In the genomic region with DNA sequence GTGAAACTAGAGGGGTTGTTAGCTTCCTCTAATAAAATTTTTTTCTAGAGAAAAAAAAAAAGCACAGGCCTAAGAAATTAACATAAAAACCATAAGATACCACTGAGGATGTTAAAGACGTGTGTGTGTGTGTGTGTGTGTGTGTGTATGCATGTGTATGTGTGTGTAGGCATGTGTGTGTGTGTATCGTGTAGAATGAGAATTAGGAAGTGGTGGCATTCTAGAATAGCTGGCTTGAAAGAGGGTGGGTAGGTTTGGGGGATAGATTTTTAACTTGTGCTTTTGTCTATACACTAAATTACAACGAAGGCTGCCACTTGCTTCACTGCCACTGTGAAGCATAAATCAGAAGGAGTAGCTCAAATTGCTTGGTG, we compare ENCODE assay signal across 30 cellular contexts. TPM values are rescaled to one million over a fixed set of nuclear protein-coding genes. Genes with fewer than 3 reads are reported as not detected.
"Had no signal": no experiment of that assay in that cellular context is flagged by ENCODE, and none has a peak within 500 bp of the region (broad histone marks: within the 10 kb centered on the region; RNA-seq: fewer than 3 reads in every experiment).

No MANE protein-coding gene starts in this region.

- ATAC-seq: stimulated activated effector memory CD8-positive, alpha-beta T cell treated with anti-CD3 and anti-CD28 coated beads, Interleukin-12 subunit alpha, Interleukin-12 subunit beta, amount 100 ng/mL, for 72 hours; stimulated activated memory B cell treated with anti-CD40 and anti-IgM and Interleukin-4, amounts not matched to agents 10 μg/mL and 1 μg/mL and 100 μg/mL, for 72 hours; stimulated activated naive B cell treated with anti-CD40 and anti-IgM and Interleukin-4, amounts not matched to agents 10 μg/mL and 1 μg/mL and 100 μg/mL, for 72 hours; stimulated activated naive CD8-positive, alpha-beta T cell treated with anti-CD3 and anti-CD28 coated beads, Interleukin-15, amount 100 ng/mL, for 72 hours; stimulated activated naive CD8-positive, alpha-beta T cell treated with anti-CD3 and anti-CD28 coated beads, Interleukin-15, Interleukin-2, amounts not matched to agents 100 U/mL and 50 U/mL, for 24 hours; upper lobe of right lung had no signal

- H3K36me3 ChIP-seq: suprapubic skin, thoracic aorta, thyroid gland, tibial artery, tibial nerve, transverse colon, upper lobe of left lung, upper lobe of right lung, uterus, vagina had no signal

- H3K9me3 ChIP-seq: suprapubic skin, testis, thoracic aorta, thyroid gland, tibial artery, tibial nerve, transverse colon, upper lobe of left lung, upper lobe of right lung, uterus, vagina had no signal

- FAIRE-seq: urothelium cell line had no signal

- DNase-seq: stimulated activated CD4-positive, alpha-beta T cell treated with anti-CD3 and anti-CD28 coated beads, Interleukin-2, amount 100 ng/mL, for 48 hours; stimulated activated CD4-positive, alpha-beta T cell treated with anti-CD3 and anti-CD28 coated beads, Interleukin-4, amount 100 ng/mL, for 1 hour; stimulated activated CD4-positive, alpha-beta T cell treated with anti-CD3 and anti-CD28 coated beads, Interleukin-4, amount 100 ng/mL, for 24 hours; stimulated activated CD4-positive, alpha-beta T cell treated with anti-CD3 and anti-CD28 coated beads, Interleukin-4, amount 100 ng/mL, for 4 hours; stimulated activated CD8-positive, alpha-beta memory T cell treated with anti-CD3 and anti-CD28 coated beads, Interleukin-4, amount 100 ng/mL, for 48 hours; stimulated activated naive B cell treated with anti-CD40 and anti-IgM and Interleukin-4, amounts not matched to agents 10 μg/mL and 1 μg/mL and 100 μg/mL, for 72 hours; stimulated activated naive CD4-positive, alpha-beta T cell; stimulated activated naive CD4-positive, alpha-beta T cell treated with Interleukin-2 at 50 U/mL for 16 hours; stimulated activated naive CD8-positive, alpha-beta T cell treated with anti-CD3 and anti-CD28 coated beads, Interleukin-15, amount 100 ng/mL, for 72 hours; stimulated activated naive CD8-positive, alpha-beta T cell treated with anti-CD3 and anti-CD28 coated beads, Interleukin-15, Interleukin-2, amounts not matched to agents 100 U/mL and 50 U/mL, for 24 hours; substantia nigra; testis; thyroid gland; tibial artery; transverse colon; trophoblast cell; upper lobe of left lung; upper lobe of right lung; uterus had no signal

- H3K4me1 ChIP-seq: suprapubic skin, testis, thyroid gland, tibial artery, tibial nerve, upper lobe of left lung, upper lobe of right lung, uterus, vagina had no signal

- H3K27ac ChIP-seq: suprapubic skin, testis, thoracic aorta, thyroid gland, tibial artery, tibial nerve, transverse colon, upper lobe of left lung, upper lobe of right lung, uterus, vagina had no signal

- H3K4me3 ChIP-seq: suprapubic skin, testis, thoracic aorta, thyroid gland, tibial artery, tibial nerve, transverse colon, upper lobe of left lung, upper lobe of right lung, uterus, vagina had no signal

- H3K27me3 ChIP-seq: suprapubic skin, testis, thyroid gland, tibial artery, tibial nerve, transverse colon, upper lobe of left lung, upper lobe of right lung, uterus, vagina had no signal

RNA-seq across cellular contexts. Expression of a gene that starts 22.5 kb away (rescaled TPM):
- total RNA-seq: subcutaneous adipose tissue, suprapubic skin, temporal lobe, thoracic aorta, thyroid gland, tibial nerve, transverse colon, upper lobe of right lung, ureter, urinary bladder, vagina had no signal

RNA-seq across cellular contexts. Expression of a gene that starts 23.0 kb away (rescaled TPM):
- total RNA-seq: subcutaneous adipose tissue, suprapubic skin, temporal lobe, testis, thoracic aorta, thyroid gland, tibial nerve, transverse colon, upper lobe of right lung, ureter, urinary bladder, uterus, vagina had no signal
- polyA plus RNA-seq: urinary bladder had no signal

RNA-seq across cellular contexts. Expression of a gene that starts 54.9 kb away (rescaled TPM):
- total RNA-seq: thoracic aorta, vagina had no signal
